In genomic region chr13:42977219-42977659, GRCh38 we compare ENCODE assay signal across 14 cellular contexts. TPM values are rescaled to one million over a fixed set of nuclear protein-coding genes. Genes with fewer than 3 reads are reported as not detected.
A peak's percentile ranks its signal among the peaks of the same experiment; 100 is the strongest.
DNase-seq lines count a peak whose midpoint lies in the region; ATAC-seq, FAIRE-seq and TF ChIP-seq lines count a peak whose summit lies in the region.
"Had no signal": no experiment of that assay in that cellular context is flagged by ENCODE, and none has a peak within 500 bp of the region (broad histone marks: within the 10 kb centered on the region; RNA-seq: fewer than 3 reads in every experiment).

No MANE protein-coding gene starts in this region.

- no peak overlapping the region for H3K4me3 ChIP-seq in GM06990 (replicated peaks; ENCODE audit: low read depth, low read length)
- no peak overlapping the region for H3K4me3 ChIP-seq in GM12878
- no peak overlapping the region for H3K4me3 ChIP-seq in CD8-positive, alpha-beta T cell (ENCODE audit: low read depth, low read length)
- H3K4me3 ChIP-seq: breast epithelium had no signal

- BruUV-seq in GM12878 (replicated peaks; lab: Mats Ljungman, UMichigan): no TSS peak

- peak in 1 of 2 experiments; percentile 64; a peak in 1 of 4 replicates for TF ChIP-seq EP300 in GM12878 (IDR thresholded peaks at IDR 0.05; ENCODE audit: borderline replicate concordance in 1 of 2, control insufficient read depth in 1 of 2, low read depth in 2 of 2, low read length in 2 of 2)

- POLR2A ChIA-PET in GM12878 (lab: Charles Lee): no interaction called here
- POLR2A ChIA-PET in CD8-positive, alpha-beta T cell (lab: Charles Lee): no interaction called here

- H3K36me3 ChIP-seq in GM06990 (ENCODE audit: control insufficient read depth, insufficient read depth, low read length): no peaks in the 10 kb centered on the region
- H3K36me3 ChIP-seq in GM12878 (ENCODE audit: control insufficient read depth in 2 of 2, insufficient read depth in 2 of 2, low read length in 1 of 2): no peaks in the 10 kb centered on the region
- no peaks in the 10 kb centered on the region for H3K36me3 ChIP-seq in CD8-positive, alpha-beta T cell (ENCODE audit: insufficient read depth, low read length)
- H3K36me3 ChIP-seq: breast epithelium had no signal

- no peak overlapping the region for H3K27ac ChIP-seq in GM12878 (ENCODE audit: control insufficient read depth, insufficient read depth)
- no peak overlapping the region for H3K27ac ChIP-seq in CD8-positive, alpha-beta T cell (ENCODE audit: low read depth, low read length)
- H3K27ac ChIP-seq: breast epithelium had no signal

- no peaks in the 10 kb centered on the region for H3K27me3 ChIP-seq in GM06990 (replicated peaks; ENCODE audit: control insufficient read depth, insufficient read depth, low read length)
- no peaks in the 10 kb centered on the region for H3K27me3 ChIP-seq in GM12878 (replicated peaks in 1 of 2; ENCODE audit: control insufficient read depth in 2 of 2, insufficient read depth in 2 of 2, low read length in 1 of 2)
- H3K27me3 ChIP-seq in CD8-positive, alpha-beta T cell (ENCODE audit: insufficient read depth, low read length): no peaks in the 10 kb centered on the region
- H3K27me3 ChIP-seq: breast epithelium had no signal

- H3K4me3 Mint-ChIP-seq in CD8-positive, alpha-beta T cell: no peak overlapping the region
- H3K4me3 Mint-ChIP-seq: activated naive CD4-positive, alpha-beta T cell treated with anti-CD3 and anti-CD28 coated beads, Interleukin-2, amount 10 ng/mL, durations not matched to agents 7 days and 5 days; natural killer cell had no signal

- DNase-seq in GM06990 (ENCODE audit: extremely low read depth, insufficient read length) (peak; percentile 51), GM12878 (ENCODE audit: low read depth, low spot score) (no peak), amniotic stem cell (lab: John Stamatoyannopoulos, UW) (no peak)
- no peak for DNase-seq in stimulated activated CD4-positive, alpha-beta T cell treated with anti-CD3 and anti-CD28 coated beads, Interleukin-15, amount 100 ng/mL, for 24 hours
- DNase-seq in CD8-positive, alpha-beta T cell: no peak
- DNase-seq: activated naive CD4-positive, alpha-beta T cell treated with anti-CD3 and anti-CD28 coated beads, Interleukin-2, amount 10 ng/mL, durations not matched to agents 7 days and 5 days; natural killer cell; NCI-H1105; NCI-H2227 treated with DMSO at 0.1 percent for 48 hours had no signal

- intact Hi-C loops in GM12878 (cut with micrococcal nuclease; ENCODE audit: unreplicated experiment): loop anchor here (10.0 kb wide), 1 partner anchor 288 kb away; no protein-coding TSS in a partner anchor
- intact Hi-C loops in CD8-positive, alpha-beta T cell (cut with DNase I, micrococcal nuclease): loop anchor here in 1 of 2 experiments (10.0 kb wide), 1 partner anchor 512 kb away; no protein-coding TSS in a partner anchor

- no peak for TF ChIP-seq RAD21 in GM12878 (IDR thresholded peaks at IDR 0.05; ENCODE audit: insufficient read depth, low read depth, low read length)

- no peak overlapping the region for H2AFZ ChIP-seq in GM12878 (ENCODE audit: control insufficient read depth, low read depth, low read length)

- H4K20me1 ChIP-seq in GM12878 (ENCODE audit: control insufficient read depth, insufficient read depth): no peaks in the 10 kb centered on the region

- CTCF ChIA-PET in GM12878 (lab: Yijun Ruan, JAX): no interaction called here
- CTCF ChIA-PET in CD8-positive, alpha-beta T cell (lab: Charles Lee): interaction anchor here (1.4 kb wide), 1 partner anchor 8 kb away, joined by 6 read pairs; no protein-coding TSS in a partner anchor

- 38% methylated on average over 1 of the region's 1 CpG for WGBS in GM12878 (ENCODE audit: insufficient coverage, insufficient replicate concordance, low lambda C conversion rate, missing lambda C conversion rate)

- in situ Hi-C loops in GM12878 (cut with MboI): loop anchor here (10.0 kb wide), 2 partner anchors 828 to 898 kb away; partner anchors contain the start of genes CCDC122 and LACC1

- H3K27ac Mint-ChIP-seq in CD8-positive, alpha-beta T cell: no peak overlapping the region
- H3K27ac Mint-ChIP-seq: activated naive CD4-positive, alpha-beta T cell treated with anti-CD3 and anti-CD28 coated beads, Interleukin-2, amount 10 ng/mL, durations not matched to agents 7 days and 5 days had no signal

- H3K27me3 Mint-ChIP-seq in CD8-positive, alpha-beta T cell (ENCODE audit: low read depth): no peaks in the 10 kb centered on the region
- H3K27me3 Mint-ChIP-seq: activated naive CD4-positive, alpha-beta T cell treated with anti-CD3 and anti-CD28 coated beads, Interleukin-2, amount 10 ng/mL, durations not matched to agents 7 days and 5 days had no signal

- ATAC-seq in GM18909 (IDR thresholded peaks at IDR 0.05; ENCODE audit: poor library complexity, unreplicated experiment) (peak; percentile 52), HG03378 (IDR thresholded peaks at IDR 0.05; ENCODE audit: unreplicated experiment) (peak; percentile 78), GM12878 (peak; percentile 98), HG03108 (IDR thresholded peaks at IDR 0.05; ENCODE audit: unreplicated experiment) (no peak)
- no peak for ATAC-seq in CD8-positive, alpha-beta T cell
- ATAC-seq: SK-N-SH treated with all-trans-retinoic acid at 6 μM for 48 hours had no signal

- H3K4me1 Mint-ChIP-seq in CD8-positive, alpha-beta T cell (ENCODE audit: low read depth): no peaks in the 10 kb centered on the region

- no peaks in the 10 kb centered on the region; the same call in 1 of the 2 replicates for H3K79me2 ChIP-seq in GM12878 (ENCODE audit: control insufficient read depth, insufficient read depth, low read length)

- no peak overlapping the region for H3K4me2 ChIP-seq in GM12878 (ENCODE audit: control insufficient read depth, insufficient read depth)

- SMC1A ChIA-PET in GM12878 (lab: Charles Lee; ENCODE audit: uncharacterized antibody, unreplicated experiment): interaction anchor here (0.7 to 2.0 kb wide), 3 partner anchors 11 to 21 kb away, joined by 3 to 9 read pairs (median 4); no protein-coding TSS in a partner anchor

- no peak for FAIRE-seq in GM12878 (lab: Jason Lieb, UNC)

- no peaks in the 10 kb centered on the region; the same call in 1 of the 3 replicates for H3K9me3 ChIP-seq in GM12878 (replicated peaks; ENCODE audit: control insufficient read depth, insufficient read depth, low read length)
- no peaks in the 10 kb centered on the region for H3K9me3 ChIP-seq in CD8-positive, alpha-beta T cell (ENCODE audit: low read length)
- H3K9me3 ChIP-seq: breast epithelium had no signal

- RAD21 ChIA-PET in GM12878 (lab: Charles Lee; ENCODE audit: unreplicated experiment): interaction anchor here (1.2 to 1.6 kb wide), 2 partner anchors 13 to 48 kb away, joined by 3 to 4 read pairs; no protein-coding TSS in a partner anchor

- no peaks in the 10 kb centered on the region for H3K9me3 Mint-ChIP-seq in CD8-positive, alpha-beta T cell
- H3K9me3 Mint-ChIP-seq: natural killer cell had no signal

- TF ChIP-seq POLR2A in GM12878 (IDR thresholded peaks at IDR 0.05; ENCODE audit: low read depth, low read length): no peak

- peaks cover 3% of the 10 kb centered on the region for H3K4me1 ChIP-seq in GM12878 (ENCODE audit: control insufficient read depth, insufficient read depth, low read length)
- no peaks in the 10 kb centered on the region for H3K4me1 ChIP-seq in CD8-positive, alpha-beta T cell (ENCODE audit: insufficient read depth, low read length)
- H3K4me1 ChIP-seq: breast epithelium had no signal

- no peak overlapping the region for H3K9ac ChIP-seq in GM12878 (ENCODE audit: control insufficient read depth, insufficient read depth, low read length)

- peaks cover 16% of the 10 kb centered on the region for H3K36me3 Mint-ChIP-seq in CD8-positive, alpha-beta T cell
- H3K36me3 Mint-ChIP-seq: natural killer cell had no signal

- TF ChIP-seq CTCF in GM06990 (IDR thresholded peaks at IDR 0.05; ENCODE audit: insufficient read depth, low read length, poor library complexity, severe bottlenecking) (no peak), GM12878 (IDR thresholded peaks at IDR 0.05 in 2 of 3, conservative IDR thresholded peaks at IDR 0.05 in 1 of 3; ENCODE audit: control insufficient read depth in 2 of 3, extremely low read depth in 1 of 3, insufficient read depth in 1 of 3, low read depth in 3 of 3, low read length in 3 of 3) (no peak)
- TF ChIP-seq CTCF in CD8-positive, alpha-beta T cell (IDR thresholded peaks at IDR 0.05): no peak

RNA-seq across cellular contexts. Expression of gene EPSTI1, which starts 14.8 kb away (rescaled TPM):
- total RNA-seq in GM12878 (2013; cell fraction: nucleolus; rRNA removed): 60.8 and 68.9 TPM in 2 replicates
- total RNA-seq in GM12878 (2014; rRNA removed) (22.0 and 24.9 TPM in 2 replicates), GM12878 (2014; rRNA removed; fragmentation: Illumina TruSeq; extraction: Trizol) (26.4 and 32.0 TPM in 2 replicates), GM12878 (2021) (31.4 and 43.3 TPM in 2 replicates)
- polyA plus RNA-seq in GM12878 (2011; ENCODE audit: low read depth): 12.9 TPM
- polyA plus RNA-seq in GM12878 (2011; rRNA removed) (31.3 and 47.1 TPM in 2 replicates), GM12878 (2014; fragmentation: Illumina TruSeq; extraction: Trizol) (32.0 and 42.2 TPM in 2 replicates), GM12878 (2014; fragmentation: Nextera tagmentation; extraction: Ambion mirVana) (1 to 10 TPM; 4.7 to 8.9 TPM), GM12878 (2014; rRNA removed) (23.0 and 29.8 TPM in 2 replicates), GM12878 (2016; fragmentation: Nextera tagmentation; extraction: Ambion mirVana) (10 to 100 TPM; 14.2 to 14.6 TPM)
- polyA plus RNA-seq in GM12878 (2011; cell fraction: cytosol; rRNA removed): 14.9 and 25.8 TPM in 2 replicates
- 25.8 and 27.6 TPM in 2 replicates for polyA plus RNA-seq in GM12878 (2011; cell fraction: nucleus; rRNA removed)
- 18.7 and 26.8 TPM in 2 replicates for polyA plus RNA-seq in GM12878 (2012)
- 12.1 and 13.1 TPM in 2 replicates for polyA minus RNA-seq in GM12878 (2011; rRNA and poly(A)+ RNA removed)
- 14.1 and 15.0 TPM in 2 replicates for polyA minus RNA-seq in GM12878 (2011; cell fraction: cytosol; rRNA and poly(A)+ RNA removed)
- polyA minus RNA-seq in GM12878 (2011; cell fraction: nucleus; rRNA and poly(A)+ RNA removed): 14.9 and 26.5 TPM in 2 replicates
- 1 to 10 TPM; 8.8 to 9.7 TPM for total RNA-seq in CD8-positive, alpha-beta T cell

RNA-seq across cellular contexts. Expression of gene DNAJC15, which starts 46.1 kb away (rescaled TPM):
- total RNA-seq in GM12878 (2013; cell fraction: nucleolus; rRNA removed): 31.1 and 33.5 TPM in 2 replicates
- total RNA-seq in GM12878 (2014; rRNA removed) (30.4 and 36.4 TPM in 2 replicates), GM12878 (2014; rRNA removed; fragmentation: Illumina TruSeq; extraction: Trizol) (15.1 and 16.5 TPM in 2 replicates), GM12878 (2021) (29.5 and 30.2 TPM in 2 replicates)
- 3.7 TPM for polyA plus RNA-seq in GM12878 (2011; ENCODE audit: low read depth)
- polyA plus RNA-seq in GM12878 (2011; rRNA removed) (47.3 and 58.4 TPM in 2 replicates), GM12878 (2014; fragmentation: Illumina TruSeq; extraction: Trizol) (13.1 TPM in 2 replicates), GM12878 (2014; fragmentation: Nextera tagmentation; extraction: Ambion mirVana) (100 to 1,000 TPM; 102 to 104 TPM), GM12878 (2014; rRNA removed) (50.4 and 52.6 TPM in 2 replicates), GM12878 (2016; fragmentation: Nextera tagmentation; extraction: Ambion mirVana) (10 to 100 TPM; 94.4 to 98.8 TPM)
- 38.7 and 59.0 TPM in 2 replicates for polyA plus RNA-seq in GM12878 (2011; cell fraction: cytosol; rRNA removed)
- 26.1 and 29.6 TPM in 2 replicates for polyA plus RNA-seq in GM12878 (2011; cell fraction: nucleus; rRNA removed)
- 15.5 and 16.5 TPM in 2 replicates for polyA plus RNA-seq in GM12878 (2012)
- 20.0 and 24.4 TPM in 2 replicates for polyA minus RNA-seq in GM12878 (2011; rRNA and poly(A)+ RNA removed)
- 7.8 and 16.5 TPM in 2 replicates for polyA minus RNA-seq in GM12878 (2011; cell fraction: cytosol; rRNA and poly(A)+ RNA removed)
- 8.7 and 13.7 TPM in 2 replicates for polyA minus RNA-seq in GM12878 (2011; cell fraction: nucleus; rRNA and poly(A)+ RNA removed)
- 1 to 10 TPM; 4.2 to 5.9 TPM for total RNA-seq in CD8-positive, alpha-beta T cell

Comparison
In these comparisons a context has a peak if more than half of its experiments do, and no peak if none do; other contexts are left out.
1. ATAC-seq: peak in GM18909 (single experiment), HG03378 (single experiment) and GM12878 (single experiment); none in CD8-positive, alpha-beta T cell (single experiment) and HG03108 (single experiment).